In genomic region chr2:21372654-21373053, GRCh38 we compare ENCODE assay signal across 8 cellular contexts.
DNase-seq lines count a peak whose midpoint lies in the region; ATAC-seq and TF ChIP-seq lines count a peak whose summit lies in the region.

No MANE protein-coding gene starts in this region.

- POLR2A ChIA-PET in AG04450 (lab: Yijun Ruan, JAX), result no interaction called here

- no peaks in the 10 kb centered on the region for H3K27me3 ChIP-seq in AG04450 (ENCODE audit: control insufficient read depth, insufficient read depth, low read length)

- DNase-seq in AG04450 (ENCODE audit: low read depth, low spot score), result no peak
- peak; percentile 21 for DNase-seq in NCI-H82 treated with DMSO at 0.1 percent for 48 hours (lab: John Stamatoyannopoulos, UW; ENCODE audit: unreplicated experiment)
- peak in 34 of 42 donors; percentile 8 to 78 (median 46) for DNase-seq in head of caudate nucleus
- DNase-seq in coronary artery (ENCODE audit: low spot score), result no peak
- no peak for DNase-seq in activated CD4-positive, CD25-positive, alpha-beta regulatory T cell (lab: John Stamatoyannopoulos, UW)

- H3K4me3 ChIP-seq in AG04450 (ENCODE audit: low read depth, low read length) (no peak overlapping the region), coronary artery (no peak overlapping the region)

- ATAC-seq in GM18868 (IDR thresholded peaks at IDR 0.05; ENCODE audit: unreplicated experiment) (peak; percentile 67), HG02938 (IDR thresholded peaks at IDR 0.05; ENCODE audit: unreplicated experiment) (no peak), GM19463 (IDR thresholded peaks at IDR 0.05; ENCODE audit: unreplicated experiment) (no peak)

- H3K27ac ChIP-seq in AG04450 (ENCODE audit: low read depth, low read length) (no peak overlapping the region), coronary artery (no peak overlapping the region)

- TF ChIP-seq CTCF in AG04450 (IDR thresholded peaks at IDR 0.05; ENCODE audit: low read depth, low read length) (peak; percentile 43), coronary artery (IDR thresholded peaks at IDR 0.05) (no peak)

- CTCF ChIA-PET in AG04450 (lab: Charles Lee), result interaction anchor here (0.7 to 1.1 kb wide), 2 partner anchors 9 to 64 kb away, joined by 3 read pairs; no protein-coding TSS in a partner anchor

- intact Hi-C loops in head of caudate nucleus (cut with DNase I), result no loop called here

- no peaks in the 10 kb centered on the region; the same call in 1 of the 2 replicates for H3K9me3 ChIP-seq in AG04450 (ENCODE audit: control insufficient read depth, insufficient read depth, low read length)

Comparison
In these comparisons a context has a peak if more than half of its experiments do, and no peak if none do; other contexts are left out.
1. DNase-seq: peak in NCI-H82 treated with DMSO at 0.1 percent for 48 hours (single experiment) and head of caudate nucleus (34 of 42); none in AG04450 (single experiment), coronary artery (single experiment) and activated CD4-positive, CD25-positive, alpha-beta regulatory T cell (0 of 4).